9 cellular contexts compared by ENCODE assay signal in genomic region chr9:35691325-35691631, GRCh38. TPM values are rescaled to one million over a fixed set of nuclear protein-coding genes. Genes with fewer than 3 reads are reported as not detected.
DNase-seq lines count a peak whose midpoint lies in the region; ATAC-seq, FAIRE-seq and TF ChIP-seq lines count a peak whose summit lies in the region.
"Had no signal": no experiment of that assay in that cellular context is flagged by ENCODE, and none has a peak within 500 bp of the region (broad histone marks: within the 10 kb centered on the region; RNA-seq: fewer than 3 reads in every experiment).

No MANE protein-coding gene starts in this region.

- FAIRE-seq in bronchial epithelial cell (lab: Jason Lieb, UNC): no peak
- FAIRE-seq: GM18507 had no signal

- no peak for DNase-seq in stimulated activated naive CD8-positive, alpha-beta T cell treated with anti-CD3 and anti-CD28 coated beads, Interleukin-15, Interleukin-2, amounts not matched to agents 100 U/mL and 50 U/mL, for 24 hours
- DNase-seq in bronchial epithelial cell (ENCODE audit: low read depth): no peak
- no peak for DNase-seq in mesothelial cell of epicardium (ENCODE audit: low spot score in 2 of 2, unreplicated experiment in 2 of 2)
- no peak for DNase-seq in NCI-H526 (lab: John Stamatoyannopoulos, UW)
- DNase-seq in NCI-H1105 (lab: John Stamatoyannopoulos, UW): no peak
- DNase-seq in NCI-H1930 (lab: John Stamatoyannopoulos, UW): no peak

- H3K27me3 ChIP-seq in bronchial epithelial cell (ENCODE audit: control insufficient read depth, insufficient read depth, low read length): no peaks in the 10 kb centered on the region

- no peaks in the 10 kb centered on the region for H3K27me3 Mint-ChIP-seq in stimulated activated naive CD8-positive, alpha-beta T cell treated with anti-CD3 and anti-CD28 coated beads, Interleukin-15, Interleukin-2, amounts not matched to agents 100 ng/mL and 50 ng/mL, for 24 hours
- H3K27me3 Mint-ChIP-seq in mesothelial cell of epicardium (ENCODE audit: low read depth): no peaks in the 10 kb centered on the region

- H3K36me3 ChIP-seq in bronchial epithelial cell (ENCODE audit: control insufficient read depth, insufficient read depth, low read length): peaks cover 8% of the 10 kb centered on the region

- TF ChIP-seq CTCF in bronchial epithelial cell (IDR thresholded peaks at IDR 0.05; ENCODE audit: insufficient read depth, low read length, severe bottlenecking) (no peak), mesothelial cell of epicardium (IDR thresholded peaks at IDR 0.05; ENCODE audit: unreplicated experiment) (no peak)

- peaks cover 33% of the 10 kb centered on the region for H3K4me1 Mint-ChIP-seq in stimulated activated naive CD8-positive, alpha-beta T cell treated with anti-CD3 and anti-CD28 coated beads, Interleukin-15, Interleukin-2, amounts not matched to agents 100 ng/mL and 50 ng/mL, for 24 hours (ENCODE audit: low read depth)
- H3K4me1 Mint-ChIP-seq in mesothelial cell of epicardium: peaks cover 36% of the 10 kb centered on the region

- H3K9me3 Mint-ChIP-seq in stimulated activated naive CD8-positive, alpha-beta T cell treated with anti-CD3 and anti-CD28 coated beads, Interleukin-15, Interleukin-2, amounts not matched to agents 100 ng/mL and 50 ng/mL, for 24 hours: no peaks in the 10 kb centered on the region
- H3K9me3 Mint-ChIP-seq in mesothelial cell of epicardium: no peaks in the 10 kb centered on the region

- peaks cover under 1% of the 10 kb centered on the region for H3K36me3 Mint-ChIP-seq in stimulated activated naive CD8-positive, alpha-beta T cell treated with anti-CD3 and anti-CD28 coated beads, Interleukin-15, Interleukin-2, amounts not matched to agents 100 ng/mL and 50 ng/mL, for 24 hours (ENCODE audit: low read depth)
- H3K36me3 Mint-ChIP-seq in mesothelial cell of epicardium: peaks cover 5% of the 10 kb centered on the region

- peak overlapping the region; percentile 81 for H3K27ac Mint-ChIP-seq in stimulated activated naive CD8-positive, alpha-beta T cell treated with anti-CD3 and anti-CD28 coated beads, Interleukin-15, Interleukin-2, amounts not matched to agents 100 ng/mL and 50 ng/mL, for 24 hours
- peak overlapping the region; percentile 95 for H3K27ac Mint-ChIP-seq in mesothelial cell of epicardium

- peak overlapping the region; percentile 78 for H3K4me3 Mint-ChIP-seq in stimulated activated naive CD8-positive, alpha-beta T cell treated with anti-CD3 and anti-CD28 coated beads, Interleukin-15, Interleukin-2, amounts not matched to agents 100 ng/mL and 50 ng/mL, for 24 hours
- peak overlapping the region; percentile 80 for H3K4me3 Mint-ChIP-seq in mesothelial cell of epicardium

- peak overlapping the region; percentile 65 for H3K4me3 ChIP-seq in bronchial epithelial cell (ENCODE audit: low read depth, low read length)

- ATAC-seq in stimulated activated naive CD8-positive, alpha-beta T cell treated with anti-CD3 and anti-CD28 coated beads, Interleukin-15, Interleukin-2, amounts not matched to agents 100 U/mL and 50 U/mL, for 24 hours: no peak
- no peak for ATAC-seq in HG03378 (IDR thresholded peaks at IDR 0.05; ENCODE audit: unreplicated experiment)

RNA-seq across cellular contexts. Expression of gene TPM2, which starts 1.6 kb away (rescaled TPM):
- total RNA-seq in bronchial epithelial cell (46.1 and 57.7 TPM in 2 replicates), mesothelial cell of epicardium (289 to 294 TPM (median 291 TPM) in 3 replicates)

RNA-seq across cellular contexts. Expression of gene CA9, which starts 17.6 kb away (rescaled TPM):
- total RNA-seq in bronchial epithelial cell (3.2 and 28.5 TPM in 2 replicates), mesothelial cell of epicardium (1.1 to 2.3 TPM (median 1.7 TPM) in 3 replicates)

RNA-seq across cellular contexts. Expression of gene ARHGEF39, which starts 26.3 kb away (rescaled TPM):
- 0.13 and 0.79 TPM in 2 replicates for total RNA-seq in bronchial epithelial cell
- 6.3 to 8.0 TPM (median 6.5 TPM) in 3 replicates for total RNA-seq in mesothelial cell of epicardium

RNA-seq across cellular contexts. Expression of gene CCDC107, which starts 33.2 kb away (rescaled TPM):
- total RNA-seq in bronchial epithelial cell: 11.4 and 13.7 TPM in 2 replicates
- total RNA-seq in mesothelial cell of epicardium: 16.7 to 17.8 TPM (median 17.0 TPM) in 3 replicates

RNA-seq across cellular contexts. Expression of gene RMRP, which starts 33.5 kb away (rescaled TPM):
- 15,881 and 37,648 TPM in 2 replicates for total RNA-seq in bronchial epithelial cell
- 20,234 to 21,305 TPM (median 21,148 TPM) in 3 replicates for total RNA-seq in mesothelial cell of epicardium
